ENCODE assay signal across 20 cellular contexts in the genomic region with DNA sequence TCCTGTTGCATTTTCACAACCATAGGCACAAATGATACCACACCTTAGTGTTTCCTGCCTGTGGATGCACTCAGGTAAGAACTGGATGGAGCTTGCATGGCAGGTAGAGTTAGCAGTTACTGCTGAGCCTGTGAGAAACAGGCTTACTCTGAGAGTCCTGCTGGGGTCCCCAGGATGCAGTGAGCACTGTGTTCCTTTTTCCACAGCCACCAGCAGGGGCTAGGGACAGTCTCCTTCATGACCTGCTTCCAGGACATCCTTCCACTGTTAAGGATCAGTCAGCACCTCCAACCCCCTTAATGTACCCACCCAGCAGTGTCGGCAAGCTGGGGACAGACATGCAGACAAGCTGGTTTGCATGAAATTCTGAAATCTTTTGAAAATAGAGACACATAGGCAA. TPM values are rescaled to one million over a fixed set of nuclear protein-coding genes. Genes with fewer than 3 reads are reported as not detected.
A peak's percentile ranks its signal among the peaks of the same experiment; 100 is the strongest.
DNase-seq lines count a peak whose midpoint lies in the region; ATAC-seq and TF ChIP-seq lines count a peak whose summit lies in the region.
"Had no signal": no experiment of that assay in that cellular context is flagged by ENCODE, and none has a peak within 500 bp of the region (broad histone marks: within the 10 kb centered on the region; RNA-seq: fewer than 3 reads in every experiment).

No MANE protein-coding gene starts in this region.

- H3K27ac ChIP-seq in GM23338 (ENCODE audit: low read depth) (no peak overlapping the region), endodermal cell (ENCODE audit: low read depth, low read length) (no peak overlapping the region), thymus (ENCODE audit: low read depth) (peak overlapping the region; percentile 3)
- H3K27ac ChIP-seq: 22Rv1; A549; BLaER1 treated with 17β-estradiol and CSF1 and Interleukin-3, amounts not matched to agents 10 nM and 100 nM; C4-2B had no signal

- 0% methylated on average over 1 of the region's 1 CpG; no CpG with 5 or more reads in 1 of the 2 experiments for WGBS in endodermal cell (ENCODE audit: insufficient coverage in 1 of 2, insufficient read length in 1 of 2), 2 experiments
- 0% methylated on average over 1 of the region's 1 CpG for WGBS in thymus

- no peaks in the 10 kb centered on the region for H4K20me1 ChIP-seq in GM23338 (replicated peaks; ENCODE audit: insufficient read depth)
- H4K20me1 ChIP-seq: BLaER1 treated with 17β-estradiol and CSF1 and Interleukin-3, amounts not matched to agents 10 nM and 100 nM had no signal

- H3K36me3 ChIP-seq in GM23338 (ENCODE audit: insufficient read depth) (no peaks in the 10 kb centered on the region), endodermal cell (ENCODE audit: control insufficient read depth, insufficient read depth, low read length) (no peaks in the 10 kb centered on the region), thymus (ENCODE audit: control insufficient read depth, insufficient read depth) (no peaks in the 10 kb centered on the region)
- H3K36me3 ChIP-seq: BLaER1 treated with 17β-estradiol and CSF1 and Interleukin-3, amounts not matched to agents 10 nM and 100 nM had no signal

- CTCF ChIA-PET in WTC11 (lab: Charles Lee), result interaction anchor here (2.9 kb wide), 1 partner anchor 21 kb away, joined by 10 read pairs; no protein-coding TSS in a partner anchor

- H3K9ac ChIP-seq in endodermal cell (ENCODE audit: extremely low read depth, low read length, poor library complexity, severe bottlenecking), result no peak overlapping the region
- H3K9ac ChIP-seq: BLaER1 treated with 17β-estradiol and CSF1 and Interleukin-3, amounts not matched to agents 10 nM and 100 nM had no signal

- H3K9me3 Mint-ChIP-seq in GM23338 (peaks cover 6% of the 10 kb centered on the region; the same call in 2 of the 3 replicates), WTC11 (peaks cover 7% of the 10 kb centered on the region; the same call in 1 of the 2 replicates), endodermal cell (no peaks in the 10 kb centered on the region)
- H3K9me3 Mint-ChIP-seq: CD4-positive, alpha-beta T cell; CD8-positive, alpha-beta T cell had no signal

- DNase-seq in GM23338 (ENCODE audit: low spot score) (peak; percentile 9), WTC11 (ENCODE audit: low spot score) (no peak), endodermal cell (peak; percentile 55), ecto neural progenitor cell (ENCODE audit: low spot score) (no peak), amniotic stem cell (lab: John Stamatoyannopoulos, UW) (no peak), hepatic stellate cell (ENCODE audit: low spot score) (no peak)
- DNase-seq: AML-193; Caco-2; Calu3; CD4-positive, alpha-beta T cell; CD8-positive, alpha-beta T cell; DMS79 treated with DMSO at 0.1 percent for 48 hours had no signal

- peaks cover 32% of the 10 kb centered on the region for H3K4me1 ChIP-seq in GM23338 (ENCODE audit: insufficient read depth)
- no peaks in the 10 kb centered on the region for H3K4me1 ChIP-seq in endodermal cell (ENCODE audit: control insufficient read depth, insufficient read depth, low read length)
- no peaks in the 10 kb centered on the region for H3K4me1 ChIP-seq in thymus (ENCODE audit: control insufficient read depth, insufficient read depth, low read length)
- H3K4me1 ChIP-seq: Caco-2 had no signal

- TF ChIP-seq CTCF in GM23338 (conservative IDR thresholded peaks at IDR 0.05; ENCODE audit: low read depth in 2 of 2), result no peak
- no peak for TF ChIP-seq CTCF in WTC11 (IDR thresholded peaks at IDR 0.05)
- peak; percentile 50 for TF ChIP-seq CTCF in endodermal cell (conservative IDR thresholded peaks at IDR 0.05)

- H3K27me3 ChIP-seq in GM23338 (ENCODE audit: insufficient read depth), result no peaks in the 10 kb centered on the region
- H3K27me3 ChIP-seq in endodermal cell (ENCODE audit: control insufficient read depth, insufficient read depth, low read length, poor library complexity, severe bottlenecking), result no peaks in the 10 kb centered on the region
- H3K27me3 ChIP-seq in thymus (ENCODE audit: control insufficient read depth, insufficient read depth), result no peaks in the 10 kb centered on the region
- H3K27me3 ChIP-seq: BLaER1 treated with 17β-estradiol and CSF1 and Interleukin-3, amounts not matched to agents 10 nM and 100 nM had no signal

- POLR2A ChIA-PET in WTC11 (lab: Charles Lee), result no interaction called here

- H3K4me3 Mint-ChIP-seq in GM23338 (no peak overlapping the region), WTC11 (no peak overlapping the region), endodermal cell (no peak overlapping the region)
- H3K4me3 Mint-ChIP-seq: B cell; CD4-positive, alpha-beta T cell; CD8-positive, alpha-beta T cell had no signal

- H3K9me3 ChIP-seq in endodermal cell (ENCODE audit: control insufficient read depth, low read length), result no peaks in the 10 kb centered on the region
- no peaks in the 10 kb centered on the region for H3K9me3 ChIP-seq in thymus (ENCODE audit: control insufficient read depth)
- H3K9me3 ChIP-seq: A549, Caco-2 had no signal

- no peak overlapping the region for H3K4me2 ChIP-seq in GM23338
- H3K4me2 ChIP-seq: A549; BLaER1 treated with 17β-estradiol and CSF1 and Interleukin-3, amounts not matched to agents 10 nM and 100 nM had no signal

- H3K9me2 ChIP-seq in GM23338 (ENCODE audit: insufficient read depth), result 0 out of 2 replicates have a peak, but pooled peaks cover 3% of the 10 kb centered on the region

- H3K27ac Mint-ChIP-seq in GM23338, result no peak overlapping the region
- H3K27ac Mint-ChIP-seq in WTC11, result no peak overlapping the region
- H3K27ac Mint-ChIP-seq in endodermal cell, result no peak overlapping the region
- H3K27ac Mint-ChIP-seq: B cell; CD4-positive, alpha-beta T cell; CD8-positive, alpha-beta T cell had no signal

- H3F3A ChIP-seq in GM23338 (replicated peaks; ENCODE audit: low read depth), result 0 out of 2 replicates have a peak, but pooled peaks cover 6% of the 10 kb centered on the region

- H3K27me3 Mint-ChIP-seq in GM23338 (ENCODE audit: insufficient read depth, low read depth, poor library complexity) (peaks cover 14% of the 10 kb centered on the region), WTC11 (ENCODE audit: low read depth) (peaks cover 3% of the 10 kb centered on the region; the same call in 1 of the 2 replicates), endodermal cell (ENCODE audit: insufficient read depth) (peaks cover 3% of the 10 kb centered on the region)

- H3K4me1 Mint-ChIP-seq in GM23338 (peaks cover 43% of the 10 kb centered on the region), WTC11 (peaks cover 43% of the 10 kb centered on the region), endodermal cell (peaks cover 13% of the 10 kb centered on the region)
- H3K4me1 Mint-ChIP-seq: B cell had no signal

- H3K36me3 Mint-ChIP-seq in GM23338 (ENCODE audit: low read depth) (no peaks in the 10 kb centered on the region), WTC11 (peaks cover 3% of the 10 kb centered on the region; the same call in 1 of the 2 replicates), endodermal cell (ENCODE audit: low read depth) (no peaks in the 10 kb centered on the region)
- H3K36me3 Mint-ChIP-seq: CD8-positive, alpha-beta T cell had no signal

- no peak overlapping the region for H2AFZ ChIP-seq in GM23338

- ATAC-seq in GM23338 (no peak), WTC11 (peak; percentile 19)
- ATAC-seq: A549; CD8-positive, alpha-beta T cell had no signal

- H3K4me3 ChIP-seq in GM23338 (no peak overlapping the region), endodermal cell (ENCODE audit: low read length) (no peak overlapping the region), thymus (ENCODE audit: low read length) (no peak overlapping the region)
- H3K4me3 ChIP-seq: A549; BLaER1 treated with 17β-estradiol and CSF1 and Interleukin-3, amounts not matched to agents 10 nM and 100 nM had no signal

- H3K79me2 ChIP-seq in GM23338 (replicated peaks; ENCODE audit: insufficient read depth), result no peaks in the 10 kb centered on the region

TF ChIP-seq in GM23338, 12 proteins besides CTCF, POLR2A, EP300 and RAD21 (continues in another document):
- TF ChIP-seq, protein P1, sequence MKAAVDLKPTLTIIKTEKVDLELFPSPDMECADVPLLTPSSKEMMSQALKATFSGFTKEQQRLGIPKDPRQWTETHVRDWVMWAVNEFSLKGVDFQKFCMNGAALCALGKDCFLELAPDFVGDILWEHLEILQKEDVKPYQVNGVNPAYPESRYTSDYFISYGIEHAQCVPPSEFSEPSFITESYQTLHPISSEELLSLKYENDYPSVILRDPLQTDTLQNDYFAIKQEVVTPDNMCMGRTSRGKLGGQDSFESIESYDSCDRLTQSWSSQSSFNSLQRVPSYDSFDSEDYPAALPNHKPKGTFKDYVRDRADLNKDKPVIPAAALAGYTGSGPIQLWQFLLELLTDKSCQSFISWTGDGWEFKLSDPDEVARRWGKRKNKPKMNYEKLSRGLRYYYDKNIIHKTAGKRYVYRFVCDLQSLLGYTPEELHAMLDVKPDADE (IDR thresholded peaks at IDR 0.05), result no peak
- TF ChIP-seq ZNF114 (CRISPR knock-in tag; IDR thresholded peaks at IDR 0.05), result no peak
- no peak for TF ChIP-seq NANOG (IDR thresholded peaks at IDR 0.05; ENCODE audit: borderline replicate concordance)
- no peak for TF ChIP-seq POLR2AphosphoS5 (IDR thresholded peaks at IDR 0.05; ENCODE audit: low read depth)

TF ChIP-seq in WTC11, 78 proteins besides CTCF, POLR2A, EP300 and RAD21 (continues in another document):
- TF ChIP-seq ELF4 (CRISPR knock-in tag; IDR thresholded peaks at IDR 0.05; ENCODE audit: low read depth) (no peak), RELA (CRISPR knock-in tag; IDR thresholded peaks at IDR 0.05; ENCODE audit: borderline replicate concordance) (no peak), PRRX2 (CRISPR knock-in tag; IDR thresholded peaks at IDR 0.05) (no peak)
- TF ChIP-seq, protein P2, sequence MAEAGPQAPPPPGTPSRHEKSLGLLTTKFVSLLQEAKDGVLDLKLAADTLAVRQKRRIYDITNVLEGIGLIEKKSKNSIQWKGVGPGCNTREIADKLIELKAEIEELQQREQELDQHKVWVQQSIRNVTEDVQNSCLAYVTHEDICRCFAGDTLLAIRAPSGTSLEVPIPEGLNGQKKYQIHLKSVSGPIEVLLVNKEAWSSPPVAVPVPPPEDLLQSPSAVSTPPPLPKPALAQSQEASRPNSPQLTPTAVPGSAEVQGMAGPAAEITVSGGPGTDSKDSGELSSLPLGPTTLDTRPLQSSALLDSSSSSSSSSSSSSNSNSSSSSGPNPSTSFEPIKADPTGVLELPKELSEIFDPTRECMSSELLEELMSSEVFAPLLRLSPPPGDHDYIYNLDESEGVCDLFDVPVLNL (CRISPR knock-in tag; IDR thresholded peaks at IDR 0.05; ENCODE audit: borderline replicate concordance, low read depth), result no peak

RNA-seq across cellular contexts. Expression of a gene that starts 16.3 kb away (rescaled TPM):
- not detected in 2 replicates for total RNA-seq in GM23338 (2014; rRNA removed; shearing (Covaris generic))
- polyA plus RNA-seq in GM23338 (2016; fragmentation: Nextera tagmentation; extraction: Ambion mirVana) (not detected in 2 replicates), thymus (2.6 TPM)
- total RNA-seq in WTC11 (2021) (0.14 to 0.28 TPM in 2 of 3 replicates, not detected in the other), endodermal cell (under 1 TPM in 1 of 2 donors, not detected in 1; 0.44 TPM)
- polyA plus RNA-seq in endodermal cell (2013, experiment 1 of 2), result 0.64 TPM
- not detected for polyA plus RNA-seq in endodermal cell (2013, experiment 2 of 2)
- total RNA-seq: A172 had no signal
- polyA plus RNA-seq: BJ had no signal

Comparison
In these comparisons a context has a peak if more than half of its experiments do, and no peak if none do; other contexts are left out.
1. DNase-seq: peak in GM23338 (single experiment) and endodermal cell (single experiment); none in WTC11 (single experiment), ecto neural progenitor cell (single experiment), amniotic stem cell (single experiment) and hepatic stellate cell (single experiment).